In the genomic region with DNA sequence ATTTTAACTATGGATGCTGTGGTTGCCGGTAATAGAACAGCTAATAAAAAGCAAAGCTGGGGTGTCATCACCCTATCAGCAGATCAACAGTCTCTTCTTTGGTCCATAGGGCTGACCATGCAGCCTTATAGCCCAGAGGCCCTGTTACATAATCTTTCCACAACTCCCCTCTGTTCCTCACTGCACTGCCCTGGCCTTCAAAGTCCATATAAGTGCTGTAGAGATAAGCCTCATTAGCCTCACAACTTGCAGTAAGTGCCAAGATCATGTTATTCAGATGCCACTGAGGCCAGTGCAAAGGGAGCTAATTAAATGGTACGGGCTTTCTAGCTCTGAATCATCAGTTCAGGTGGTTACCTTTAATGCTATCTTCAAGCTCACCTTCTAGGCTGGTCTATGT, we compare ENCODE assay signal across 16 cellular contexts.
DNase-seq lines count a peak whose midpoint lies in the region; ATAC-seq lines count a peak whose summit lies in the region.
"Had no signal": no experiment of that assay in that cellular context is flagged by ENCODE, and none has a peak within 500 bp of the region (broad histone marks: within the 10 kb centered on the region; RNA-seq: fewer than 3 reads in every experiment).

No MANE protein-coding gene starts in this region.

- DNase-seq in hypothalamus (lab: John Stamatoyannopoulos, UW) (no peak), NCI-H510A treated with DMSO at 0.1 percent for 48 hours (lab: John Stamatoyannopoulos, UW) (no peak), DMS53 (lab: John Stamatoyannopoulos, UW) (no peak)
- DNase-seq: NCI-H1105, NCI-H446 treated with DMSO at 0.1 percent for 48 hours had no signal

- H3K27me3 ChIP-seq in BLaER1 treated with 17β-estradiol and CSF1 and Interleukin-3, amounts not matched to agents 10 nM and 100 nM = no peaks in the 10 kb centered on the region

- H3K27me3 Mint-ChIP-seq in activated naive CD8-positive, alpha-beta T cell = no peaks in the 10 kb centered on the region

- H3K9ac ChIP-seq in BLaER1 treated with 17β-estradiol and CSF1 and Interleukin-3, amounts not matched to agents 10 nM and 100 nM = peak overlapping the region; percentile 0 to 78 (median 68); a peak in 17 of 22 replicates

- H3K36me3 Mint-ChIP-seq in activated naive CD8-positive, alpha-beta T cell = peaks cover 12% of the 10 kb centered on the region
- H3K36me3 Mint-ChIP-seq: natural killer cell treated with Interleukin-12 subunit alpha and Interleukin-12 subunit beta and Interleukin-15 and Interleukin-18, amount 100 ng/mL, for 72 hours had no signal

- peak overlapping the region; percentile 68 to 89 (median 83) for H3K4me2 ChIP-seq in BLaER1 treated with 17β-estradiol and CSF1 and Interleukin-3, amounts not matched to agents 10 nM and 100 nM

- peak overlapping the region in 1 of 10 experiments; percentile 13; a peak in 2 of 20 replicates for H3K4me3 ChIP-seq in BLaER1 treated with 17β-estradiol and CSF1 and Interleukin-3, amounts not matched to agents 10 nM and 100 nM
- H3K4me3 ChIP-seq: heart right ventricle, suprapubic skin had no signal

- peak overlapping the region; percentile 64 for H3K27ac Mint-ChIP-seq in activated naive CD8-positive, alpha-beta T cell
- H3K27ac Mint-ChIP-seq: natural killer cell treated with Interleukin-12 subunit alpha and Interleukin-12 subunit beta and Interleukin-15 and Interleukin-18, amount 100 ng/mL, for 72 hours had no signal

- peaks cover 29 to 60% (median 44%) of the 10 kb centered on the region in 11 experiments for H3K9me3 ChIP-seq in BLaER1 treated with 17β-estradiol and CSF1 and Interleukin-3, amounts not matched to agents 10 nM and 100 nM (replicated peaks in 1 of 11)
- H3K9me3 ChIP-seq: suprapubic skin had no signal

- H3K4me3 Mint-ChIP-seq in activated naive CD8-positive, alpha-beta T cell = no peak overlapping the region
- H3K4me3 Mint-ChIP-seq: natural killer cell treated with Interleukin-12 subunit alpha and Interleukin-12 subunit beta and Interleukin-15 and Interleukin-18, amount 100 ng/mL, for 72 hours had no signal

- H3K27ac ChIP-seq in BLaER1 treated with 17β-estradiol and CSF1 and Interleukin-3, amounts not matched to agents 10 nM and 100 nM = peak overlapping the region; percentile 51 to 91 (median 78)
- H3K27ac ChIP-seq: C4-2B, RWPE1, suprapubic skin had no signal

- ATAC-seq in GM19035 (IDR thresholded peaks at IDR 0.05; ENCODE audit: unreplicated experiment) (peak; percentile 7), HG03064 (IDR thresholded peaks at IDR 0.05; ENCODE audit: low read depth, unreplicated experiment) (peak; percentile 11), HG02623 (IDR thresholded peaks at IDR 0.05; ENCODE audit: unreplicated experiment) (no peak)
- ATAC-seq: left colon; natural killer cell treated with Interleukin-12 subunit alpha and Interleukin-12 subunit beta and Interleukin-15 and Interleukin-18, amount 100 ng/mL, for 72 hours had no signal

- H3K9me3 Mint-ChIP-seq in activated naive CD8-positive, alpha-beta T cell (ENCODE audit: low read depth) = peaks cover 19% of the 10 kb centered on the region

- H3K4me1 ChIP-seq in BLaER1 treated with 17β-estradiol and CSF1 and Interleukin-3, amounts not matched to agents 10 nM and 100 nM = peaks cover 81 to 86% (median 83%) of the 10 kb centered on the region in 10 experiments
- H3K4me1 ChIP-seq: suprapubic skin had no signal

- H4K20me1 ChIP-seq in BLaER1 treated with 17β-estradiol and CSF1 and Interleukin-3, amounts not matched to agents 10 nM and 100 nM = no peaks in the 10 kb centered on the region

- no peaks in the 10 kb centered on the region; a peak in 4 of 22 replicates for H3K36me3 ChIP-seq in BLaER1 treated with 17β-estradiol and CSF1 and Interleukin-3, amounts not matched to agents 10 nM and 100 nM
- H3K36me3 ChIP-seq: heart right ventricle, suprapubic skin had no signal

- peaks cover 53% of the 10 kb centered on the region for H3K4me1 Mint-ChIP-seq in activated naive CD8-positive, alpha-beta T cell (ENCODE audit: low read depth)
